In genomic region chr17:75877752-75878173, GRCh38 we compare ENCODE assay signal across 8 cellular contexts. TPM values are rescaled to one million over a fixed set of nuclear protein-coding genes. Genes with fewer than 3 reads are reported as not detected.
DNase-seq lines count a peak whose midpoint lies in the region; ATAC-seq lines count a peak whose summit lies in the region.

No MANE protein-coding gene starts in this region.

- H3K9me3 ChIP-seq in endocrine pancreas (ENCODE audit: control insufficient read depth, low read length) (no peaks in the 10 kb centered on the region), mononuclear cell (ENCODE audit: low read depth, low read length) (no peaks in the 10 kb centered on the region)

- H3K27ac Mint-ChIP-seq in stimulated activated naive B cell treated with anti-CD40 and anti-IgM and Interleukin-4, amounts not matched to agents 10 μg/mL and 1 μg/mL and 100 μg/mL, for 72 hours, result peak overlapping the region; percentile 90

- no peak overlapping the region for H3K4me3 ChIP-seq in endocrine pancreas (ENCODE audit: control insufficient read depth, insufficient read depth, low read length)
- H3K4me3 ChIP-seq in mononuclear cell (ENCODE audit: low read length), result peak overlapping the region; percentile 23

- peaks cover 21 to 31% of the 10 kb centered on the region in 2 donors for H3K4me1 Mint-ChIP-seq in stimulated activated naive B cell treated with anti-CD40 and anti-IgM and Interleukin-4, amounts not matched to agents 10 μg/mL and 1 μg/mL and 100 μg/mL, for 72 hours

- no peaks in the 10 kb centered on the region for H3K27me3 ChIP-seq in endocrine pancreas (ENCODE audit: control insufficient read depth, insufficient read depth, low read length)
- peaks cover 11% of the 10 kb centered on the region for H3K27me3 ChIP-seq in mononuclear cell (ENCODE audit: insufficient read depth, low read length)

- DNase-seq in DMS153 (lab: John Stamatoyannopoulos, UW) (peak; percentile 27), NCI-H526 treated with DMSO at 0.1 percent for 48 hours (lab: John Stamatoyannopoulos, UW) (peak; percentile 51)
- peak; percentile 69 for DNase-seq in activated CD8-positive, alpha-beta memory T cell treated with anti-CD3 and anti-CD28 coated beads, Interleukin-2, amount 50 U/mL, for 4 hours
- peak; percentile 56 for DNase-seq in stimulated activated naive B cell treated with anti-CD40 and anti-IgM and Interleukin-4, amounts not matched to agents 10 μg/mL and 1 μg/mL and 100 μg/mL, for 72 hours

- H3K27me3 Mint-ChIP-seq in stimulated activated naive B cell treated with anti-CD40 and anti-IgM and Interleukin-4, amounts not matched to agents 10 μg/mL and 1 μg/mL and 100 μg/mL, for 72 hours, result peaks cover 6 to 26% of the 10 kb centered on the region in 2 donors

- ATAC-seq in HG02678 (IDR thresholded peaks at IDR 0.05; ENCODE audit: unreplicated experiment) (peak; percentile 53), GM21786 (IDR thresholded peaks at IDR 0.05; ENCODE audit: unreplicated experiment) (no peak)
- ATAC-seq in stimulated activated naive B cell treated with anti-CD40 and anti-IgM and Interleukin-4, amounts not matched to agents 10 μg/mL and 1 μg/mL and 100 μg/mL, for 72 hours (replicated peaks), result peak; percentile 82 to 85

- H3K9me3 Mint-ChIP-seq in stimulated activated naive B cell treated with anti-CD40 and anti-IgM and Interleukin-4, amounts not matched to agents 10 μg/mL and 1 μg/mL and 100 μg/mL, for 72 hours, result no peaks in the 10 kb centered on the region

- no peaks in the 10 kb centered on the region for H3K36me3 Mint-ChIP-seq in stimulated activated naive B cell treated with anti-CD40 and anti-IgM and Interleukin-4, amounts not matched to agents 10 μg/mL and 1 μg/mL and 100 μg/mL, for 72 hours

- H3K36me3 ChIP-seq in endocrine pancreas (ENCODE audit: control insufficient read depth, insufficient read depth, low read length), result no peaks in the 10 kb centered on the region

- H3K4me3 Mint-ChIP-seq in stimulated activated naive B cell treated with anti-CD40 and anti-IgM and Interleukin-4, amounts not matched to agents 10 μg/mL and 1 μg/mL and 100 μg/mL, for 72 hours, result peak overlapping the region; percentile 75 to 85

- H3K4me1 ChIP-seq in endocrine pancreas (ENCODE audit: control insufficient read depth, insufficient read depth, low read length), result no peaks in the 10 kb centered on the region
- peaks cover 43% of the 10 kb centered on the region for H3K4me1 ChIP-seq in mononuclear cell (ENCODE audit: insufficient read depth, low read length)

- peak overlapping the region; percentile 52 for H3K9ac ChIP-seq in endocrine pancreas (ENCODE audit: control insufficient read depth, insufficient read depth, low read length)

RNA-seq across cellular contexts. Expression of gene TRIM47, which starts 0.6 kb away (rescaled TPM):
- total RNA-seq in mononuclear cell, result 0.63 TPM

RNA-seq across cellular contexts. Expression of gene TRIM65, which starts 19.0 kb away (rescaled TPM):
- 5.8 TPM for total RNA-seq in mononuclear cell

RNA-seq across cellular contexts. Expression of gene WBP2, which starts 22.6 kb away (rescaled TPM):
- 30.5 TPM for total RNA-seq in mononuclear cell

RNA-seq across cellular contexts. Expression of gene MRPL38, which starts 26.9 kb away (rescaled TPM):
- 45.4 TPM for total RNA-seq in mononuclear cell

RNA-seq across cellular contexts. Expression of gene UNC13D, which starts 33.6 kb away (rescaled TPM):
- 42.9 TPM for total RNA-seq in mononuclear cell
